In genomic region chr22:32561756-32562155, GRCh38 we compare ENCODE assay signal across 26 cellular contexts.
A peak's percentile ranks its signal among the peaks of the same experiment; 100 is the strongest.
DNase-seq lines count a peak whose midpoint lies in the region; ATAC-seq, FAIRE-seq and TF ChIP-seq lines count a peak whose summit lies in the region.
"Had no signal": no experiment of that assay in that cellular context is flagged by ENCODE, and none has a peak within 500 bp of the region (broad histone marks: within the 10 kb centered on the region; RNA-seq: fewer than 3 reads in every experiment).

No MANE protein-coding gene starts in this region.

- dilution Hi-C loops in keratinocyte (cut with MboI; ENCODE audit: extremely low pct_ligation_motif_present, low sequenced_read_pairs): no loop called here

- no peaks in the 10 kb centered on the region for H3K4me1 Mint-ChIP-seq in activated T-cell treated with anti-CD3 and anti-CD28 coated beads, Interleukin-2, amount 50 U/mL, for 72 hours (ENCODE audit: low read depth)

- POLR2A ChIA-PET in A549 (lab: Yijun Ruan, JAX): no interaction called here
- POLR2A ChIA-PET in RWPE1 (lab: Yijun Ruan, JAX; ENCODE audit: low non-redundant PET): no interaction called here

- no peak for TF ChIP-seq RAD21 in A549 (conservative IDR thresholded peaks at IDR 0.05 in 1 of 2, IDR thresholded peaks at IDR 0.05 in 1 of 2)

- H3K4me3 Mint-ChIP-seq in activated T-cell treated with anti-CD3 and anti-CD28 coated beads, Interleukin-2, amount 50 U/mL, for 72 hours: no peak overlapping the region
- H3K4me3 Mint-ChIP-seq: CD4-positive, alpha-beta T cell had no signal

- no peak overlapping the region for H3K27ac Mint-ChIP-seq in activated T-cell treated with anti-CD3 and anti-CD28 coated beads, Interleukin-2, amount 50 U/mL, for 72 hours
- H3K27ac Mint-ChIP-seq: CD4-positive, alpha-beta T cell had no signal

- H3K27ac ChIP-seq in A549 (peak overlapping the region; percentile 45 to 77; a peak in 4 of 6 replicates), RWPE1 (peak overlapping the region; percentile 79), keratinocyte (ENCODE audit: control insufficient read depth, insufficient read depth, low read length) (no peak overlapping the region), spleen (peak overlapping the region in 5 of 8 donors; percentile 64 to 78 (median 74))
- H3K27ac ChIP-seq: BLaER1 treated with 17β-estradiol and CSF1 and Interleukin-3, amounts not matched to agents 10 nM and 100 nM had no signal

- DNase-seq in A549 (ENCODE audit: low read depth in 1 of 2, low spot score in 1 of 2) (no peak), RWPE1 (ENCODE audit: low spot score) (no peak), keratinocyte (ENCODE audit: low read depth, low spot score) (no peak), spleen (no peak), NCI-H82 (lab: John Stamatoyannopoulos, UW) (no peak), cerebellar nuclear complex (lab: John Stamatoyannopoulos, UW) (no peak)
- DNase-seq in activated T-cell treated with anti-CD3 and anti-CD28 coated beads, Interleukin-2, amount 50 U/mL, for 72 hours: no peak
- DNase-seq: AML-193; CD4-positive, alpha-beta T cell; H7; Kasumi-1; MV-4-11; NCI-H1105; NCI-H1436 treated with DMSO at 0.1 percent for 48 hours; NCI-H187 treated with DMSO at 0.1 percent for 48 hours; NCI-H2107; NCI-H446; NCI-H524 treated with DMSO at 0.1 percent for 48 hours; RPMI8226; SHP77 had no signal

- no peaks in the 10 kb centered on the region for H3K9me3 ChIP-seq in A549
- no peaks in the 10 kb centered on the region for H3K9me3 ChIP-seq in keratinocyte (ENCODE audit: control insufficient read depth, low read depth, low read length)
- H3K9me3 ChIP-seq in spleen: no peaks in the 10 kb centered on the region
- H3K9me3 ChIP-seq: BLaER1 treated with 17β-estradiol and CSF1 and Interleukin-3, amounts not matched to agents 10 nM and 100 nM had no signal

- H3K4me1 ChIP-seq in A549 (peaks cover 33% of the 10 kb centered on the region), keratinocyte (ENCODE audit: control insufficient read depth, extremely low read depth, insufficient read depth, low read length) (peaks cover 33% of the 10 kb centered on the region), spleen (peaks cover 0 to 14% (median 0%) of the 10 kb centered on the region in 6 donors)
- H3K4me1 ChIP-seq: BLaER1 treated with 17β-estradiol and CSF1 and Interleukin-3, amounts not matched to agents 10 nM and 100 nM had no signal

- no peaks in the 10 kb centered on the region for H4K20me1 ChIP-seq in keratinocyte (ENCODE audit: control insufficient read depth, extremely low read depth, insufficient read depth, low read length)
- H4K20me1 ChIP-seq: BLaER1 treated with 17β-estradiol and CSF1 and Interleukin-3, amounts not matched to agents 10 nM and 100 nM had no signal

- TF ChIP-seq POLR2A in A549 (IDR thresholded peaks at IDR 0.05; ENCODE audit: low read length): no peak
- no peak for TF ChIP-seq POLR2A in spleen (IDR thresholded peaks at IDR 0.05)

- CTCF ChIA-PET in A549 (lab: Yijun Ruan, JAX) (no interaction called here), RWPE1 (lab: Yijun Ruan, JAX) (no interaction called here)

- intact Hi-C loops in spleen (cut with DNase I; ENCODE audit: low total_unique reads): no loop called here

- no peak for FAIRE-seq in A549 (lab: Jason Lieb, UNC)
- FAIRE-seq in keratinocyte (lab: Jason Lieb, UNC): peak; percentile 43
- FAIRE-seq: A204.1, D721Med, GM18507, K562 had no signal

- H3K4me3 ChIP-seq in A549 (no peak overlapping the region), keratinocyte (ENCODE audit: control insufficient read depth in 2 of 3, extremely low read depth in 1 of 3, insufficient read depth in 2 of 3, low read depth in 1 of 3, low read length in 3 of 3) (no peak overlapping the region), spleen (no peak overlapping the region)
- H3K4me3 ChIP-seq: BLaER1 treated with 17β-estradiol and CSF1 and Interleukin-3, amounts not matched to agents 10 nM and 100 nM; K562 had no signal

- H3K36me3 ChIP-seq in keratinocyte (ENCODE audit: control insufficient read depth in 2 of 2, extremely low read depth in 1 of 2, insufficient read depth in 2 of 2, low read length in 2 of 2) (no peaks in the 10 kb centered on the region), spleen (no peaks in the 10 kb centered on the region)
- H3K36me3 ChIP-seq: BLaER1 treated with 17β-estradiol and CSF1 and Interleukin-3, amounts not matched to agents 10 nM and 100 nM had no signal

- no peaks in the 10 kb centered on the region for H3K79me2 ChIP-seq in keratinocyte (ENCODE audit: control insufficient read depth, insufficient read depth, low read length)

- H3K36me3 Mint-ChIP-seq in activated T-cell treated with anti-CD3 and anti-CD28 coated beads, Interleukin-2, amount 50 U/mL, for 72 hours (ENCODE audit: insufficient read depth in 2 of 2): no peaks in the 10 kb centered on the region

- no peak for ATAC-seq in A549
- ATAC-seq in activated T-cell treated with anti-CD3 and anti-CD28 coated beads, Interleukin-2, amount 50 U/mL, for 72 hours (replicated peaks in 1 of 2): no peak
- no peak for ATAC-seq in HG02840 (IDR thresholded peaks at IDR 0.05; ENCODE audit: low FRiP score, unreplicated experiment)
- ATAC-seq: K562 had no signal

- TF ChIP-seq CTCF in A549 (IDR thresholded peaks at IDR 0.05) (no peak), RWPE1 (conservative IDR thresholded peaks at IDR 0.05; ENCODE audit: low read depth) (no peak), keratinocyte (optimal IDR thresholded peaks at IDR 0.05 in 1 of 3, IDR thresholded peaks at IDR 0.05 in 1 of 3, conservative IDR thresholded peaks at IDR 0.05 in 1 of 3; ENCODE audit: extremely low read depth in 1 of 3, insufficient read depth in 2 of 3, low read length in 3 of 3) (no peak), spleen (IDR thresholded peaks at IDR 0.05 in 8 of 11, conservative IDR thresholded peaks at IDR 0.05 in 3 of 11) (no peak)

- H3K9me3 Mint-ChIP-seq in activated T-cell treated with anti-CD3 and anti-CD28 coated beads, Interleukin-2, amount 50 U/mL, for 72 hours: no peaks in the 10 kb centered on the region
- H3K9me3 Mint-ChIP-seq: CD4-positive, alpha-beta T cell had no signal

- H3K27me3 Mint-ChIP-seq in activated T-cell treated with anti-CD3 and anti-CD28 coated beads, Interleukin-2, amount 50 U/mL, for 72 hours (ENCODE audit: low read depth): peaks cover 17% of the 10 kb centered on the region
- H3K27me3 Mint-ChIP-seq: CD4-positive, alpha-beta T cell had no signal

- no peak overlapping the region for H2AFZ ChIP-seq in keratinocyte (ENCODE audit: control insufficient read depth, low read length)

- no peaks in the 10 kb centered on the region for H3K9me1 ChIP-seq in keratinocyte (ENCODE audit: control insufficient read depth, extremely low read depth, insufficient read depth, low read length)

- TF ChIP-seq EP300 in A549 (IDR thresholded peaks at IDR 0.05): no peak

- 69% methylated on average over 6 of the region's 6 CpGs for WGBS in A549 (ENCODE audit: missing lambda C conversion rate)
- WGBS in spleen, 5 donors: 68 to 88% (median 75%) methylated on average over 6 of the region's 6 CpGs

- H3K4me2 ChIP-seq in A549 (no peak overlapping the region), keratinocyte (ENCODE audit: control insufficient read depth, extremely low read depth, insufficient read depth, low read depth, low read length) (peak overlapping the region; percentile 33)
- H3K4me2 ChIP-seq: BLaER1 treated with 17β-estradiol and CSF1 and Interleukin-3, amounts not matched to agents 10 nM and 100 nM had no signal

- no peak overlapping the region for H3K9ac ChIP-seq in keratinocyte (ENCODE audit: control insufficient read depth, extremely low read depth, insufficient read depth, low read length)
- H3K9ac ChIP-seq: BLaER1 treated with 17β-estradiol and CSF1 and Interleukin-3, amounts not matched to agents 10 nM and 100 nM had no signal

- no peaks in the 10 kb centered on the region for H3K27me3 ChIP-seq in keratinocyte (ENCODE audit: control insufficient read depth, extremely low read depth, insufficient read depth, low read length)
- no peaks in the 10 kb centered on the region for H3K27me3 ChIP-seq in spleen (replicated peaks in 1 of 7)
- H3K27me3 ChIP-seq: BLaER1 treated with 17β-estradiol and CSF1 and Interleukin-3, amounts not matched to agents 10 nM and 100 nM had no signal

TF ChIP-seq in A549, 52 proteins besides CTCF, POLR2A, EP300 and RAD21 (continues in another document):
- TF ChIP-seq MAFK (IDR thresholded peaks at IDR 0.05; ENCODE audit: partially characterized antibody) (no peak), RARB (CRISPR knock-in tag; IDR thresholded peaks at IDR 0.05) (no peak), MAX (IDR thresholded peaks at IDR 0.05) (no peak), TP53 (CRISPR knock-in tag; IDR thresholded peaks at IDR 0.05) (no peak), PBX3 (IDR thresholded peaks at IDR 0.05) (no peak), PHF8 (IDR thresholded peaks at IDR 0.05; ENCODE audit: borderline replicate concordance, low read depth) (no peak), RFX5 (IDR thresholded peaks at IDR 0.05) (no peak), NR3C1 (IDR thresholded peaks at IDR 0.05) (no peak), ELK1 (IDR thresholded peaks at IDR 0.05; ENCODE audit: low read depth, low read length) (no peak), MAZ (IDR thresholded peaks at IDR 0.05; ENCODE audit: borderline replicate concordance, low read depth, low read length) (no peak), TFCP2L1 (CRISPR knock-in tag; IDR thresholded peaks at IDR 0.05) (no peak), CEBPB (IDR thresholded peaks at IDR 0.05) (no peak), CBX8 (IDR thresholded peaks at IDR 0.05) (no peak), FOSB (CRISPR knock-in tag; IDR thresholded peaks at IDR 0.05) (no peak)
